Comparison of ENCODE assay signal across 17 cellular contexts in genomic region chr1:108082006-108082405, GRCh38.
DNase-seq lines count a peak whose midpoint lies in the region; ATAC-seq, FAIRE-seq and TF ChIP-seq lines count a peak whose summit lies in the region.
"Had no signal": no experiment of that assay in that cellular context is flagged by ENCODE, and none has a peak within 500 bp of the region (broad histone marks: within the 10 kb centered on the region; RNA-seq: fewer than 3 reads in every experiment).

No MANE protein-coding gene starts in this region.

- H3K4me3 ChIP-seq in GM23338 (no peak overlapping the region), astrocyte (ENCODE audit: insufficient read depth, low read depth, low read length) (no peak overlapping the region), mesendoderm (ENCODE audit: low read length) (no peak overlapping the region), hepatocyte (no peak overlapping the region), pancreas (no peak overlapping the region)
- H3K4me3 ChIP-seq: gastroesophageal sphincter, K562, right atrium auricular region had no signal

- H3K9ac ChIP-seq in astrocyte (ENCODE audit: low read length) (no peak overlapping the region), mesendoderm (ENCODE audit: low read length) (no peak overlapping the region)

- no peak overlapping the region for H2BK120ac ChIP-seq in mesendoderm (ENCODE audit: low read depth, low read length)

- ATAC-seq in GM23338 (no peak), pancreas (no peak)
- ATAC-seq: gastroesophageal sphincter had no signal

- no peak overlapping the region for H3K4ac ChIP-seq in mesendoderm (ENCODE audit: low read depth, low read length)

- no peak overlapping the region for H2BK5ac ChIP-seq in mesendoderm (ENCODE audit: low read length)

- no peak overlapping the region for H3K18ac ChIP-seq in mesendoderm (ENCODE audit: low read length)

- DNase-seq in C1 segment of cervical spinal cord (lab: John Stamatoyannopoulos, UW) (peak in 8 of 14 donors; percentile 5 to 65 (median 24)), GM23338 (ENCODE audit: low spot score) (no peak), astrocyte (ENCODE audit: low read depth) (no peak), mesendoderm (peak; percentile 16), HK-2 (ENCODE audit: unreplicated experiment) (no peak), hepatocyte (ENCODE audit: low spot score) (no peak), GM12891 (ENCODE audit: insufficient read length, low spot score) (no peak), pancreas (no peak)
- DNase-seq: activated T-cell treated with anti-CD3 and anti-CD28 coated beads, Interleukin-2, amount 50 U/mL, for 72 hours; BE2C; NCI-H1436 treated with DMSO at 0.1 percent for 48 hours; T-helper 1 cell had no signal

- no peaks in the 10 kb centered on the region for H3K79me1 ChIP-seq in mesendoderm (ENCODE audit: low read length)

- no peak overlapping the region for H3K27ac Mint-ChIP-seq in GM23338
- no peak overlapping the region for H3K27ac Mint-ChIP-seq in astrocyte (ENCODE audit: unreplicated experiment)
- H3K27ac Mint-ChIP-seq: brain had no signal

- H3K4me1 Mint-ChIP-seq in GM23338 (peaks cover 11% of the 10 kb centered on the region), astrocyte (ENCODE audit: low read depth, unreplicated experiment) (peaks cover 5% of the 10 kb centered on the region)
- H3K4me1 Mint-ChIP-seq: brain had no signal

- WGBS in mesendoderm (ENCODE audit: extremely low coverage, insufficient coverage, low lambda C conversion rate): no CpG with 5 or more reads among the region's 4 CpGs
- 91% methylated on average over 4 of the region's 4 CpGs for WGBS in hepatocyte (ENCODE audit: low lambda C conversion rate, missing lambda C conversion rate)
- WGBS in pancreas, 2 donors: 75 to 82% methylated on average over 4 of the region's 4 CpGs

- no peaks in the 10 kb centered on the region for H3K9me3 ChIP-seq in astrocyte (ENCODE audit: insufficient read depth, low read depth, low read length)
- H3K9me3 ChIP-seq in hepatocyte (ENCODE audit: low read depth): no peaks in the 10 kb centered on the region
- no peaks in the 10 kb centered on the region for H3K9me3 ChIP-seq in pancreas
- H3K9me3 ChIP-seq: BE2C, gastroesophageal sphincter, right atrium auricular region had no signal

- intact Hi-C loops in pancreas (cut with DNase I): no loop called here

- no peak overlapping the region for H2AK5ac ChIP-seq in mesendoderm (ENCODE audit: low read length)

- H3K4me2 ChIP-seq in GM23338 (no peak overlapping the region), astrocyte (ENCODE audit: low read length) (no peak overlapping the region), mesendoderm (ENCODE audit: low read length) (no peak overlapping the region), hepatocyte (no peak overlapping the region)

- H4K20me1 ChIP-seq in GM23338 (replicated peaks; ENCODE audit: insufficient read depth) (no peaks in the 10 kb centered on the region), astrocyte (ENCODE audit: insufficient read depth, low read length) (no peaks in the 10 kb centered on the region), hepatocyte (ENCODE audit: insufficient read depth, poor library complexity, severe bottlenecking) (no peaks in the 10 kb centered on the region)

- no peaks in the 10 kb centered on the region for H3F3A ChIP-seq in GM23338 (replicated peaks; ENCODE audit: low read depth)

- H3K79me2 ChIP-seq in GM23338 (replicated peaks; ENCODE audit: insufficient read depth): no peaks in the 10 kb centered on the region
- H3K79me2 ChIP-seq in astrocyte (ENCODE audit: insufficient read depth, low read length): no peaks in the 10 kb centered on the region
- H3K79me2 ChIP-seq in mesendoderm (ENCODE audit: control insufficient read depth, insufficient read depth, low read length): no peaks in the 10 kb centered on the region
- no peaks in the 10 kb centered on the region for H3K79me2 ChIP-seq in hepatocyte

- TF ChIP-seq POLR2A in GM12891 (IDR thresholded peaks at IDR 0.05; ENCODE audit: low read depth, low read length): no peak

- H4K5ac ChIP-seq in mesendoderm (ENCODE audit: low read length): no peak overlapping the region

- no peak for FAIRE-seq in astrocyte (lab: Jason Lieb, UNC)
- no peak for FAIRE-seq in GM12891 (lab: Jason Lieb, UNC)
- no peak for FAIRE-seq in pancreas (lab: Jason Lieb, UNC)
- FAIRE-seq: K562, urothelium cell line had no signal

- peak overlapping the region; percentile 5 for H2AFZ ChIP-seq in GM23338
- peak overlapping the region; percentile 24 for H2AFZ ChIP-seq in astrocyte (ENCODE audit: low read depth, low read length)
- H2AFZ ChIP-seq in hepatocyte: no peak overlapping the region

- H3K27ac ChIP-seq in GM23338 (ENCODE audit: low read depth) (no peak overlapping the region), astrocyte (ENCODE audit: low read depth, low read length) (no peak overlapping the region), mesendoderm (ENCODE audit: low read depth, low read length) (no peak overlapping the region), hepatocyte (no peak overlapping the region), pancreas (no peak overlapping the region)
- H3K27ac ChIP-seq: gastroesophageal sphincter, right atrium auricular region had no signal

- H2BK15ac ChIP-seq in mesendoderm (replicated peaks; ENCODE audit: low read depth): no peak overlapping the region

- no peak overlapping the region for H4K8ac ChIP-seq in mesendoderm (ENCODE audit: low read depth, low read length)

- TF ChIP-seq CTCF in GM23338 (conservative IDR thresholded peaks at IDR 0.05; ENCODE audit: low read depth in 2 of 2): no peak
- TF ChIP-seq CTCF in astrocyte (IDR thresholded peaks at IDR 0.05; ENCODE audit: insufficient read depth, low read depth, low read length): no peak
- TF ChIP-seq CTCF in hepatocyte (IDR thresholded peaks at IDR 0.05; ENCODE audit: poor library complexity): no peak
- no peak for TF ChIP-seq CTCF in pancreas (IDR thresholded peaks at IDR 0.05)

- no peaks in the 10 kb centered on the region for H3K36me3 Mint-ChIP-seq in GM23338 (ENCODE audit: low read depth)
- H3K36me3 Mint-ChIP-seq in astrocyte (ENCODE audit: low read depth, unreplicated experiment): no peaks in the 10 kb centered on the region
- H3K36me3 Mint-ChIP-seq: brain had no signal

- H3K36me3 ChIP-seq in GM23338 (ENCODE audit: insufficient read depth) (no peaks in the 10 kb centered on the region), astrocyte (ENCODE audit: insufficient read depth, low read length) (no peaks in the 10 kb centered on the region), mesendoderm (ENCODE audit: control insufficient read depth, insufficient read depth, low read length) (no peaks in the 10 kb centered on the region), hepatocyte (replicated peaks; ENCODE audit: insufficient read depth, low read depth) (no peaks in the 10 kb centered on the region), pancreas (no peaks in the 10 kb centered on the region)
- H3K36me3 ChIP-seq: BE2C, gastroesophageal sphincter, right atrium auricular region had no signal

- H3K27me3 Mint-ChIP-seq in GM23338 (ENCODE audit: insufficient read depth, low read depth, poor library complexity) (peaks cover 1% of the 10 kb centered on the region), astrocyte (ENCODE audit: low read depth, unreplicated experiment) (no peaks in the 10 kb centered on the region)
- H3K27me3 Mint-ChIP-seq: brain had no signal

- H3K9me2 ChIP-seq in GM23338 (ENCODE audit: insufficient read depth) (no peaks in the 10 kb centered on the region; the same call in 1 of the 2 replicates), hepatocyte (replicated peaks; ENCODE audit: insufficient read depth) (no peaks in the 10 kb centered on the region)

- H3K4me3 Mint-ChIP-seq in GM23338: no peak overlapping the region
- no peak overlapping the region for H3K4me3 Mint-ChIP-seq in astrocyte (ENCODE audit: unreplicated experiment)
- H3K4me3 Mint-ChIP-seq: brain had no signal

- H3K4me1 ChIP-seq in GM23338 (ENCODE audit: insufficient read depth) (no peaks in the 10 kb centered on the region), astrocyte (ENCODE audit: insufficient read depth, low read length) (no peaks in the 10 kb centered on the region), mesendoderm (ENCODE audit: control insufficient read depth, low read depth, low read length) (peaks cover 6% of the 10 kb centered on the region), hepatocyte (ENCODE audit: insufficient read depth) (no peaks in the 10 kb centered on the region), pancreas (no peaks in the 10 kb centered on the region)
- H3K4me1 ChIP-seq: BE2C, gastroesophageal sphincter, right atrium auricular region had no signal

- no peak overlapping the region for H3K23ac ChIP-seq in mesendoderm (ENCODE audit: low read length)

- H3K56ac ChIP-seq in mesendoderm (ENCODE audit: low read length): no peak overlapping the region

- no peaks in the 10 kb centered on the region for H3K27me3 ChIP-seq in GM23338 (ENCODE audit: insufficient read depth)
- H3K27me3 ChIP-seq in astrocyte (ENCODE audit: insufficient read depth, low read length): no peaks in the 10 kb centered on the region
- H3K27me3 ChIP-seq in mesendoderm (ENCODE audit: insufficient read depth, low read length, poor library complexity): no peaks in the 10 kb centered on the region
- H3K27me3 ChIP-seq in hepatocyte: no peaks in the 10 kb centered on the region
- H3K27me3 ChIP-seq in pancreas: peaks cover 0 to 4% (median 0%) of the 10 kb centered on the region in 4 donors
- H3K27me3 ChIP-seq: BE2C, right atrium auricular region had no signal

- no peaks in the 10 kb centered on the region for H3K9me3 Mint-ChIP-seq in GM23338
- peaks cover 3% of the 10 kb centered on the region for H3K9me3 Mint-ChIP-seq in astrocyte (ENCODE audit: unreplicated experiment)

TF ChIP-seq in GM23338, 12 proteins besides CTCF, POLR2A, EP300 and RAD21 (continues in another document):
- TF ChIP-seq NANOG (IDR thresholded peaks at IDR 0.05; ENCODE audit: borderline replicate concordance): no peak

TF ChIP-seq in GM12891, 5 proteins besides CTCF, POLR2A, EP300 and RAD21:
- TF ChIP-seq PAX5 (IDR thresholded peaks at IDR 0.05; ENCODE audit: insufficient read depth, low read length, severe bottlenecking) (no peak), POLR2AphosphoS5 (IDR thresholded peaks at IDR 0.05; ENCODE audit: low read depth, low read length) (no peak), TAF1 (IDR thresholded peaks at IDR 0.05; ENCODE audit: low read depth, low read length) (no peak), POU2F2 (IDR thresholded peaks at IDR 0.05; ENCODE audit: low read depth, low read length) (no peak)

Comparison
In these comparisons a context has a peak if more than half of its experiments do, and no peak if none do; other contexts are left out.
1. DNase-seq: peak in C1 segment of cervical spinal cord (8 of 14) and mesendoderm (single experiment); none in GM23338 (single experiment), astrocyte (single experiment), HK-2 (single experiment), hepatocyte (single experiment), GM12891 (single experiment) and pancreas (0 of 6).